In the genomic region with DNA sequence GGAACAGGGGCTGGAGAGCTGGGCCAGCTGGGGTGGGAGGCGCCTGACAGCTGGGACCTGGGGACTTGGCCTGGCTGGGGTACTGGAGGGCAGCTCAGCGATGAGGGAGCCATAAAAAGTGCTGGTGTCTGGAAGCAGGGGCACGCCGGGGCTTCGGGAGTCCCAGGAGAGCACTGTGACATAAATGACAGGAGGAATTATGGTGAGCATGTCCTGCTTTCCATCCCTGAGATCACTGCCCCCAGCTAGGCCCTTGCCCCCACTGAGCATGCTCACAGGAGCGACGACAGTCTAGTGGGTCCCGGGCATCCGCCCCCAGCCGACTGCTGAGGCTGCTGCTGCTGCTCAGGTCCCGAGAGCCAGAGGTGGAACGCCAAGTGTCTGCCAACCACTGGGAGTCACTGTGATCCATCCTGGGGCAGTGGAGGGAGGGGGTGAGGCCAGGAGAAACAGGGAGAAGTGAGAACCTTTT, we compare ENCODE assay signal across 17 cellular contexts. TPM values are rescaled to one million over a fixed set of nuclear protein-coding genes. Genes with fewer than 3 reads are reported as not detected.
DNase-seq lines count a peak whose midpoint lies in the region; ATAC-seq and TF ChIP-seq lines count a peak whose summit lies in the region.
"Had no signal": no experiment of that assay in that cellular context is flagged by ENCODE, and none has a peak within 500 bp of the region (broad histone marks: within the 10 kb centered on the region; RNA-seq: fewer than 3 reads in every experiment).

No MANE protein-coding gene starts in this region.

- peak; percentile 49 to 74 for ATAC-seq in left cardiac atrium
- ATAC-seq: T-cell had no signal

- intact Hi-C loops in left cardiac atrium (cut with DNase I): no loop called here

- H3K27me3 ChIP-seq in WERI-Rb-1 (ENCODE audit: insufficient read depth, low read depth, severe bottlenecking) (no peaks in the 10 kb centered on the region), osteoblast (ENCODE audit: insufficient read depth, low read length) (no peaks in the 10 kb centered on the region)
- H3K27me3 ChIP-seq: Peyer's patch, suprapubic skin had no signal

- H3K27ac ChIP-seq in WERI-Rb-1 (peak overlapping the region; percentile 39; the same call in 1 of the 2 replicates), osteoblast (ENCODE audit: low read depth, low read length) (no peak overlapping the region)
- H3K27ac ChIP-seq: Peyer's patch, suprapubic skin had no signal

- peak overlapping the region; percentile 18 for H3K4me3 ChIP-seq in WERI-Rb-1 (ENCODE audit: low read depth, low read length)
- no peak overlapping the region for H3K4me3 ChIP-seq in osteoblast (ENCODE audit: insufficient read depth, low read length)
- H3K4me3 ChIP-seq: Peyer's patch, suprapubic skin had no signal

- H3K9me3 ChIP-seq in WERI-Rb-1 (ENCODE audit: severe bottlenecking): no peaks in the 10 kb centered on the region
- H3K9me3 ChIP-seq in osteoblast (ENCODE audit: low read depth, low read length): no peaks in the 10 kb centered on the region
- H3K9me3 ChIP-seq: Peyer's patch, suprapubic skin had no signal

- H3K36me3 ChIP-seq in WERI-Rb-1 (no peaks in the 10 kb centered on the region), osteoblast (ENCODE audit: insufficient read depth, low read length) (no peaks in the 10 kb centered on the region)
- H3K36me3 ChIP-seq: Peyer's patch, suprapubic skin had no signal

- no peak overlapping the region for H3K4me2 ChIP-seq in osteoblast (ENCODE audit: insufficient read depth, low read length)

- H4K20me1 ChIP-seq in osteoblast (ENCODE audit: insufficient read depth, low read length): no peaks in the 10 kb centered on the region

- H3K4me1 ChIP-seq in osteoblast (ENCODE audit: insufficient read depth, low read length): peaks cover 3% of the 10 kb centered on the region
- H3K4me1 ChIP-seq: Peyer's patch had no signal

- TF ChIP-seq CTCF in WERI-Rb-1 (IDR thresholded peaks at IDR 0.05; ENCODE audit: low read depth, low read length) (peak; percentile 54), osteoblast (IDR thresholded peaks at IDR 0.05; ENCODE audit: extremely low read depth, low read depth, low read length) (peak; percentile 11)

- DNase-seq in CD1c-positive myeloid dendritic cell (ENCODE audit: extremely low spot score) (peak; percentile 33), WERI-Rb-1 (peak; percentile 70), left cardiac atrium (no peak), osteoblast (ENCODE audit: insufficient read length, low spot score, missing footprints) (peak; percentile 54), NCI-H2081 (lab: John Stamatoyannopoulos, UW) (no peak), NCI-H1436 treated with DMSO at 0.1 percent for 48 hours (lab: John Stamatoyannopoulos, UW) (no peak), DMS53 (lab: John Stamatoyannopoulos, UW) (no peak), epidermal melanocyte (ENCODE audit: insufficient read length, low spot score) (no peak)
- DNase-seq: activated CD4-positive, alpha-beta T cell treated with anti-CD3 and anti-CD28 coated beads for 1 hour; caudate nucleus; NCI-H187; NCI-H510A treated with DMSO at 0.1 percent for 48 hours; occipital lobe; stimulated activated CD4-positive, alpha-beta T cell treated with anti-CD3 and anti-CD28 coated beads, Interleukin-12 subunit alpha, Interleukin-12 subunit beta, amount 100 ng/mL, for 4 hours; T-cell had no signal

- H3K79me2 ChIP-seq in osteoblast (ENCODE audit: insufficient read depth, low read length): no peaks in the 10 kb centered on the region

- H2AFZ ChIP-seq in osteoblast (ENCODE audit: low read length): peak overlapping the region; percentile 7

RNA-seq across cellular contexts. Expression of gene ROBO4, which starts 6.2 kb away (rescaled TPM):
- total RNA-seq in left cardiac atrium: 10 to 100 TPM; 18.9 to 43.3 TPM
- 0.36 and 0.59 TPM in 2 replicates for total RNA-seq in osteoblast

RNA-seq across cellular contexts. Expression of gene ROBO3, which starts 26.2 kb away (rescaled TPM):
- 10 to 100 TPM; 11.1 to 11.5 TPM for total RNA-seq in left cardiac atrium
- total RNA-seq in osteoblast: 12.7 and 18.1 TPM in 2 replicates

RNA-seq across cellular contexts. Expression of gene HEPN1, which starts 27.6 kb away (rescaled TPM):
- total RNA-seq in left cardiac atrium (not detected), osteoblast (under 0.01 TPM in 1 of 2 replicates, not detected in the other)
- total RNA-seq: occipital lobe, Peyer's patch, suprapubic skin, T-cell had no signal

RNA-seq across cellular contexts. Expression of gene HEPACAM, which starts 44.4 kb away (rescaled TPM):
- 1 to 10 TPM; 4.6 to 5.4 TPM for total RNA-seq in left cardiac atrium
- total RNA-seq in osteoblast: under 0.01 TPM in 1 of 2 replicates, not detected in the other
- total RNA-seq: T-cell had no signal

Comparison
In these comparisons a context has a peak if more than half of its experiments do, and no peak if none do; other contexts are left out.
1. DNase-seq: peak in CD1c-positive myeloid dendritic cell (single experiment), WERI-Rb-1 (single experiment) and osteoblast (single experiment); none in left cardiac atrium (single experiment), NCI-H2081 (0 of 2), NCI-H1436 treated with DMSO at 0.1 percent for 48 hours (single experiment), DMS53 (single experiment) and epidermal melanocyte (single experiment).
2. RNA of gene ROBO4, which starts 6.2 kb away (total RNA-seq): 18.9 to 43.3 TPM in left cardiac atrium; 0.36 to 0.59 TPM in osteoblast; every median in the first group is over 10 times any median in the second.